Comparison of ENCODE assay signal across 9 cellular contexts in the genomic region with DNA sequence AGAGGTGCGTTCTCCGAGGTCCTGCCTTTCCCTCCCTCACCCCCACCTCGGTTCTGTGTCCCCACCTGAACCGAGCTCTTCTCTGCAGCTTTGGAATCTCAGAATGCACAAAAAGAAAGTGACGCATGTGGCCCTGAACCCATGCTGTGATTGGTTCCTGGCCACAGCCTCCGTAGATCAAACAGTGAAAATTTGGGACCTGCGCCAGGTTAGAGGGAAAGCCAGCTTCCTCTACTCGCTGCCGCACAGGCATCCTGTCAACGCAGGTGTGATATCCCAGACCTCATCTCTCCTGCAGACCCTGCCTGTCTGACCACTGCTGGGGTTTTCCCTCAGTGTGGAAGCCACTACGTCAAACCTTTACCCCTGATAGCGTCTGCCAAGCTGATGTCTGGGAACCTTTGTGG. TPM values are rescaled to one million over a fixed set of nuclear protein-coding genes. Genes with fewer than 3 reads are reported as not detected.
A peak's percentile ranks its signal among the peaks of the same experiment; 100 is the strongest.
DNase-seq lines count a peak whose midpoint lies in the region; ATAC-seq and TF ChIP-seq lines count a peak whose summit lies in the region.
"Had no signal": no experiment of that assay in that cellular context is flagged by ENCODE, and none has a peak within 500 bp of the region (broad histone marks: within the 10 kb centered on the region; RNA-seq: fewer than 3 reads in every experiment).

No MANE protein-coding gene starts in this region.

- no peaks in the 10 kb centered on the region for H3K4me1 ChIP-seq in upper lobe of right lung

- peak overlapping the region; percentile 77 for H3K27ac Mint-ChIP-seq in activated naive CD4-positive, alpha-beta T cell treated with anti-CD3 and anti-CD28 coated beads for 36 hours

- ATAC-seq in left lobe of liver (peak; percentile 77), upper lobe of right lung (peak; percentile 76), GM18870 (IDR thresholded peaks at IDR 0.05; ENCODE audit: unreplicated experiment) (no peak), GM18517 (IDR thresholded peaks at IDR 0.05; ENCODE audit: unreplicated experiment) (no peak)

- peaks cover 44% of the 10 kb centered on the region for H3K36me3 Mint-ChIP-seq in activated naive CD4-positive, alpha-beta T cell treated with anti-CD3 and anti-CD28 coated beads for 36 hours (ENCODE audit: low read depth)

- DNase-seq in activated gamma-delta T cell treated with Interleukin-2 at 50 U/mL for 16 hours: peak; percentile 49
- DNase-seq in activated gamma-delta T cell (lab: John Stamatoyannopoulos, UW): no peak
- DNase-seq in activated naive CD4-positive, alpha-beta T cell treated with anti-CD3 and anti-CD28 coated beads for 36 hours: peak; percentile 82
- peak; percentile 91 for DNase-seq in left lobe of liver (ENCODE audit: low spot score)
- DNase-seq in upper lobe of right lung: no peak
- no peak for DNase-seq in NCI-H1930 (lab: John Stamatoyannopoulos, UW)

- H3K9me3 ChIP-seq in upper lobe of right lung: no peaks in the 10 kb centered on the region

- peaks cover 51% of the 10 kb centered on the region for H3K36me3 ChIP-seq in upper lobe of right lung

- peak overlapping the region; percentile 3 for H3K4me3 Mint-ChIP-seq in activated naive CD4-positive, alpha-beta T cell treated with anti-CD3 and anti-CD28 coated beads for 36 hours

- H3K27me3 ChIP-seq in upper lobe of right lung: no peaks in the 10 kb centered on the region
- H3K27me3 ChIP-seq: dorsolateral prefrontal cortex had no signal

- H3K4me1 Mint-ChIP-seq in activated naive CD4-positive, alpha-beta T cell treated with anti-CD3 and anti-CD28 coated beads for 36 hours (ENCODE audit: low read depth): peaks cover 30% of the 10 kb centered on the region

- no peaks in the 10 kb centered on the region for H3K27me3 Mint-ChIP-seq in activated naive CD4-positive, alpha-beta T cell treated with anti-CD3 and anti-CD28 coated beads for 36 hours (ENCODE audit: low read depth)

- no peak overlapping the region for H3K27ac ChIP-seq in upper lobe of right lung

- TF ChIP-seq CTCF in upper lobe of right lung (IDR thresholded peaks at IDR 0.05): no peak

- CTCF ChIA-PET in activated naive CD4-positive, alpha-beta T cell treated with anti-CD3 and anti-CD28 coated beads for 36 hours (lab: Charles Lee): interaction anchor here (0.5 to 3.2 kb wide), 9 partner anchors 10 to 84 kb away, joined by 3 to 15 read pairs (median 5); a partner anchor contains a TSS

- H3K4me3 ChIP-seq in upper lobe of right lung: peak overlapping the region; percentile 9

- intact Hi-C loops in activated naive CD4-positive, alpha-beta T cell treated with anti-CD3 and anti-CD28 coated beads for 36 hours (cut with micrococcal nuclease): loop anchor here (1.0 kb wide), 3 partner anchors 19 to 57 kb away; no protein-coding TSS in a partner anchor
- intact Hi-C loops in upper lobe of right lung (cut with DNase I): no loop called here

- H3K9me3 Mint-ChIP-seq in activated naive CD4-positive, alpha-beta T cell treated with anti-CD3 and anti-CD28 coated beads for 36 hours: no peaks in the 10 kb centered on the region

RNA-seq across cellular contexts. Expression of a gene that starts 13.9 kb away (rescaled TPM):
- total RNA-seq in activated naive CD4-positive, alpha-beta T cell treated with anti-CD3 and anti-CD28 coated beads for 36 hours: 1 to 10 TPM; 8.0 to 9.3 TPM
- 72.9 TPM for total RNA-seq in left lobe of liver
- total RNA-seq in upper lobe of right lung: 31.6 TPM

RNA-seq across cellular contexts. Expression of a gene that starts 19.9 kb away (rescaled TPM):
- 100 to 1,000 TPM; 273 to 282 TPM for total RNA-seq in activated naive CD4-positive, alpha-beta T cell treated with anti-CD3 and anti-CD28 coated beads for 36 hours
- 15.4 TPM for total RNA-seq in left lobe of liver
- total RNA-seq in upper lobe of right lung: 49.6 TPM

RNA-seq across cellular contexts. Expression of a gene that starts 23.1 kb away (rescaled TPM):
- total RNA-seq in activated naive CD4-positive, alpha-beta T cell treated with anti-CD3 and anti-CD28 coated beads for 36 hours: 10 to 100 TPM; 10.4 to 11.3 TPM
- 94.0 TPM for total RNA-seq in left lobe of liver
- total RNA-seq in upper lobe of right lung: 44.1 TPM

RNA-seq across cellular contexts. Expression of a gene that starts 35.3 kb away (rescaled TPM):
- total RNA-seq in activated naive CD4-positive, alpha-beta T cell treated with anti-CD3 and anti-CD28 coated beads for 36 hours: 10 to 100 TPM; 49.9 to 52.2 TPM
- total RNA-seq in left lobe of liver (24.4 TPM), upper lobe of right lung (50.1 TPM)

RNA-seq across cellular contexts. Expression of a gene that starts 48.4 kb away (rescaled TPM):
- 1 to 10 TPM; 6.5 to 7.2 TPM for total RNA-seq in activated naive CD4-positive, alpha-beta T cell treated with anti-CD3 and anti-CD28 coated beads for 36 hours
- total RNA-seq in left lobe of liver: 32.8 TPM
- total RNA-seq in upper lobe of right lung: 36.9 TPM

Comparison
In these comparisons a context has a peak if more than half of its experiments do, and no peak if none do; other contexts are left out.
1. DNase-seq: peak in activated gamma-delta T cell treated with Interleukin-2 at 50 U/mL for 16 hours (single experiment), activated naive CD4-positive, alpha-beta T cell treated with anti-CD3 and anti-CD28 coated beads for 36 hours (single experiment) and left lobe of liver (single experiment); none in activated gamma-delta T cell (single experiment), upper lobe of right lung (single experiment) and NCI-H1930 (0 of 2).
2. ATAC-seq: peak in left lobe of liver (single experiment) and upper lobe of right lung (single experiment); none in GM18870 (single experiment) and GM18517 (single experiment).